ENCODE assay signal across 16 cellular contexts in genomic region chr18:68944826-68945225, GRCh38.
DNase-seq lines count a peak whose midpoint lies in the region; ATAC-seq and TF ChIP-seq lines count a peak whose summit lies in the region.
"Had no signal": no experiment of that assay in that cellular context is flagged by ENCODE, and none has a peak within 500 bp of the region (broad histone marks: within the 10 kb centered on the region; RNA-seq: fewer than 3 reads in every experiment).

No MANE protein-coding gene starts in this region.

- H3K36me3 ChIP-seq in left ventricle myocardium inferior (no peaks in the 10 kb centered on the region), IMR-90 (ENCODE audit: control insufficient read depth, insufficient read depth, low read length) (no peaks in the 10 kb centered on the region), endodermal cell (ENCODE audit: control insufficient read depth, insufficient read depth, low read length) (no peaks in the 10 kb centered on the region)
- H3K36me3 ChIP-seq: MG63 had no signal

- H3K27me3 Mint-ChIP-seq in endodermal cell (ENCODE audit: insufficient read depth) (no peaks in the 10 kb centered on the region), nephron progenitor cell (ENCODE audit: low read depth, poor library complexity) (no peaks in the 10 kb centered on the region)
- H3K27me3 Mint-ChIP-seq: CD4-positive, CD25-positive, alpha-beta regulatory T cell had no signal

- no peak overlapping the region for H2BK5ac ChIP-seq in IMR-90 (ENCODE audit: low read depth, low read length, poor library complexity, severe bottlenecking)

- H2BK15ac ChIP-seq in IMR-90 (ENCODE audit: low read depth, low read length) = no peak overlapping the region

- H4K8ac ChIP-seq in IMR-90 (ENCODE audit: low read depth in 2 of 2, low read length in 2 of 2) = no peak overlapping the region

- POLR2A ChIA-PET in IMR-90 (lab: Charles Lee; ENCODE audit: unreplicated experiment) = no interaction called here

- ATAC-seq in left cardiac atrium (peak; percentile 21 to 55), IMR-90 (ENCODE audit: low read depth) (no peak), GM19397 (IDR thresholded peaks at IDR 0.05; ENCODE audit: unreplicated experiment) (no peak)
- ATAC-seq: K562, Panc1 had no signal

- CTCF ChIA-PET in IMR-90 (lab: Yijun Ruan, JAX) = no interaction called here

- H3K4ac ChIP-seq in IMR-90 (ENCODE audit: low read depth, low read length) = no peak overlapping the region

- H3K27me3 ChIP-seq in left ventricle myocardium inferior (ENCODE audit: low read depth) (no peaks in the 10 kb centered on the region), IMR-90 (ENCODE audit: control insufficient read depth, insufficient read depth, low read length) (no peaks in the 10 kb centered on the region), endodermal cell (ENCODE audit: control insufficient read depth, insufficient read depth, low read length, poor library complexity, severe bottlenecking) (no peaks in the 10 kb centered on the region)
- H3K27me3 ChIP-seq: MG63 had no signal

- no peak overlapping the region for H2AK5ac ChIP-seq in IMR-90 (ENCODE audit: low read depth, low read length)

- peaks cover 11% of the 10 kb centered on the region for H3K4me1 ChIP-seq in left ventricle myocardium inferior
- H3K4me1 ChIP-seq in IMR-90 (ENCODE audit: control insufficient read depth, insufficient read depth, low read length) = no peaks in the 10 kb centered on the region
- H3K4me1 ChIP-seq in endodermal cell (ENCODE audit: control insufficient read depth, insufficient read depth, low read length) = peaks cover 18% of the 10 kb centered on the region

- no peak overlapping the region for H2AFZ ChIP-seq in IMR-90 (replicated peaks; ENCODE audit: low read length, poor library complexity)

- WGBS in IMR-90 (ENCODE audit: extremely low coverage in 2 of 2, insufficient read length in 1 of 2), 2 experiments = no CpG with 5 or more reads among the region's 1 CpG
- WGBS in endodermal cell (ENCODE audit: insufficient coverage in 1 of 2, insufficient read length in 1 of 2), 2 experiments = no CpG with 5 or more reads among the region's 1 CpG

- no peak overlapping the region for H3K27ac ChIP-seq in left ventricle myocardium inferior (replicated peaks)
- no peak overlapping the region for H3K27ac ChIP-seq in IMR-90 (ENCODE audit: insufficient read depth, low read length)
- H3K27ac ChIP-seq in endodermal cell (ENCODE audit: low read depth, low read length) = no peak overlapping the region

- no peak overlapping the region for H2BK120ac ChIP-seq in IMR-90 (ENCODE audit: low read depth, low read length)

- H3K27ac Mint-ChIP-seq in endodermal cell = peak overlapping the region; percentile 73
- peak overlapping the region; percentile 93 for H3K27ac Mint-ChIP-seq in nephron progenitor cell
- H3K27ac Mint-ChIP-seq: CD4-positive, CD25-positive, alpha-beta regulatory T cell had no signal

- no peak overlapping the region for H3K4me2 ChIP-seq in IMR-90 (ENCODE audit: low read depth, low read length)
- H3K4me2 ChIP-seq: SK-N-SH had no signal

- no peak overlapping the region for H3K14ac ChIP-seq in IMR-90 (replicated peaks; ENCODE audit: low read depth, low read length)

- no peaks in the 10 kb centered on the region for H4K20me1 ChIP-seq in IMR-90 (ENCODE audit: insufficient read depth, low read length)

- no peaks in the 10 kb centered on the region for H3K9me1 ChIP-seq in IMR-90 (ENCODE audit: insufficient read depth, low read length)

- H3K4me3 Mint-ChIP-seq in endodermal cell = no peak overlapping the region
- no peak overlapping the region for H3K4me3 Mint-ChIP-seq in nephron progenitor cell
- H3K4me3 Mint-ChIP-seq: CD4-positive, CD25-positive, alpha-beta regulatory T cell had no signal

- DNase-seq in left cardiac atrium = no peak
- DNase-seq in left ventricle myocardium inferior = no peak
- DNase-seq in IMR-90 = no peak
- no peak for DNase-seq in endodermal cell
- no peak for DNase-seq in nephron progenitor cell
- DNase-seq in NCI-H446 (lab: John Stamatoyannopoulos, UW) = no peak
- DNase-seq in epidermal melanocyte (ENCODE audit: insufficient read length, low spot score) = no peak
- DNase-seq: CD4-positive, CD25-positive, alpha-beta regulatory T cell; MG63; NCI-H1694 treated with DMSO at 0.1 percent for 48 hours; NCI-H446 treated with DMSO at 0.1 percent for 48 hours; SIG-M5; SK-N-SH had no signal

- H3K9me3 Mint-ChIP-seq in endodermal cell (no peaks in the 10 kb centered on the region), nephron progenitor cell (no peaks in the 10 kb centered on the region)

- H3K23ac ChIP-seq in IMR-90 (ENCODE audit: low read depth, low read length) = 0 out of 2 replicates have a peak overlapping the region, but pooled peaks have one; percentile 49

- H4K5ac ChIP-seq in IMR-90 (ENCODE audit: low read depth, low read length) = no peak overlapping the region

- H3K4me1 Mint-ChIP-seq in endodermal cell (peaks cover 48% of the 10 kb centered on the region), nephron progenitor cell (peaks cover 54% of the 10 kb centered on the region)
- H3K4me1 Mint-ChIP-seq: CD4-positive, CD25-positive, alpha-beta regulatory T cell had no signal

- no peaks in the 10 kb centered on the region for H3K9me3 ChIP-seq in left ventricle myocardium inferior (replicated peaks)
- H3K9me3 ChIP-seq in IMR-90 (ENCODE audit: control insufficient read depth, insufficient read depth, low read length) = no peaks in the 10 kb centered on the region
- H3K9me3 ChIP-seq in endodermal cell (ENCODE audit: control insufficient read depth, low read length) = no peaks in the 10 kb centered on the region
- H3K9me3 ChIP-seq: MG63, SK-N-SH had no signal

- H2AK9ac ChIP-seq in IMR-90 (replicated peaks; ENCODE audit: low read depth, low read length, poor library complexity) = no peak overlapping the region

- H3K9ac ChIP-seq in IMR-90 (ENCODE audit: low read depth, low read length) = no peak overlapping the region
- no peak overlapping the region for H3K9ac ChIP-seq in endodermal cell (ENCODE audit: extremely low read depth, low read length, poor library complexity, severe bottlenecking)
- H3K9ac ChIP-seq: SK-N-SH had no signal

- BruUV-seq in IMR-90 (replicated peaks; lab: Mats Ljungman, UMichigan) = no TSS peak

- TF ChIP-seq CTCF in left ventricle myocardium inferior (IDR thresholded peaks at IDR 0.05; ENCODE audit: borderline replicate concordance) (no peak), IMR-90 (conservative IDR thresholded peaks at IDR 0.05; ENCODE audit: low read depth, low read length) (no peak), endodermal cell (conservative IDR thresholded peaks at IDR 0.05) (no peak), nephron progenitor cell (IDR thresholded peaks at IDR 0.05) (no peak)

- no peak overlapping the region for H3K18ac ChIP-seq in IMR-90 (ENCODE audit: low read depth, low read length)

- TF ChIP-seq RAD21 in IMR-90 (IDR thresholded peaks at IDR 0.05; ENCODE audit: low read length) = no peak

- dilution Hi-C loops in IMR-90 (cut with HindIII; ENCODE audit: low sequenced_read_pairs, unreplicated experiment) = no loop called here

- H3K79me1 ChIP-seq in IMR-90 (ENCODE audit: low read depth in 1 of 2, low read length in 2 of 2) = no peaks in the 10 kb centered on the region

- H3K36me3 Mint-ChIP-seq in endodermal cell (ENCODE audit: low read depth) = no peaks in the 10 kb centered on the region
- peaks cover 6% of the 10 kb centered on the region for H3K36me3 Mint-ChIP-seq in nephron progenitor cell (ENCODE audit: low read depth)
- H3K36me3 Mint-ChIP-seq: CD4-positive, CD25-positive, alpha-beta regulatory T cell had no signal

- no peak overlapping the region for H3K56ac ChIP-seq in IMR-90 (ENCODE audit: extremely low read depth, insufficient read depth, low read length)

- H3K4me3 ChIP-seq in left ventricle myocardium inferior (no peak overlapping the region), IMR-90 (ENCODE audit: insufficient read depth, low read depth, low read length) (no peak overlapping the region), endodermal cell (ENCODE audit: low read length) (no peak overlapping the region)
- H3K4me3 ChIP-seq: K562, MG63 had no signal

- H4K91ac ChIP-seq in IMR-90 (ENCODE audit: insufficient read depth, low read depth, low read length) = no peak overlapping the region

- TF ChIP-seq POLR2A in IMR-90 (IDR thresholded peaks at IDR 0.05; ENCODE audit: low read depth, low read length) = no peak

- no peak overlapping the region for H2BK20ac ChIP-seq in IMR-90 (ENCODE audit: low read depth, low read length)

- intact Hi-C loops in left cardiac atrium (cut with DNase I) = no loop called here
- intact Hi-C loops in left ventricle myocardium inferior (cut with micrococcal nuclease) = no loop called here
- intact Hi-C loops in IMR-90 (cut with micrococcal nuclease) = no loop called here

- in situ Hi-C loops in IMR-90 (cut with MboI; ENCODE audit: low sequenced_read_pairs) = no loop called here

TF ChIP-seq in IMR-90, 13 proteins besides CTCF, POLR2A, EP300 and RAD21 (continues in another document):
- TF ChIP-seq BHLHE40 (IDR thresholded peaks at IDR 0.05; ENCODE audit: low read depth, low read length) (no peak), CEBPB (IDR thresholded peaks at IDR 0.05; ENCODE audit: low read depth, low read length) (no peak), USF2 (IDR thresholded peaks at IDR 0.05; ENCODE audit: low read depth, low read length) (no peak), NFE2L2 (IDR thresholded peaks at IDR 0.05; ENCODE audit: low read depth, low read length) (no peak), MAFK (IDR thresholded peaks at IDR 0.05; ENCODE audit: low read depth, low read length) (no peak), RFX5 (IDR thresholded peaks at IDR 0.05; ENCODE audit: low read depth, low read length) (no peak), MAZ (IDR thresholded peaks at IDR 0.05; ENCODE audit: borderline replicate concordance, low read depth, low read length) (no peak), MXI1 (IDR thresholded peaks at IDR 0.05; ENCODE audit: borderline replicate concordance, low read depth, low read length) (no peak), RCOR1 (IDR thresholded peaks at IDR 0.05; ENCODE audit: insufficient replicate concordance, low read length) (no peak), SMC3 (IDR thresholded peaks at IDR 0.05; ENCODE audit: low read depth, low read length) (no peak), CHD1 (IDR thresholded peaks at IDR 0.05; ENCODE audit: low read depth, low read length) (no peak)

Comparison
In these comparisons a context has a peak if more than half of its experiments do, and no peak if none do; other contexts are left out.
1. ATAC-seq: peak in left cardiac atrium (2 of 2); none in IMR-90 (single experiment) and GM19397 (single experiment).